In the genomic region with DNA sequence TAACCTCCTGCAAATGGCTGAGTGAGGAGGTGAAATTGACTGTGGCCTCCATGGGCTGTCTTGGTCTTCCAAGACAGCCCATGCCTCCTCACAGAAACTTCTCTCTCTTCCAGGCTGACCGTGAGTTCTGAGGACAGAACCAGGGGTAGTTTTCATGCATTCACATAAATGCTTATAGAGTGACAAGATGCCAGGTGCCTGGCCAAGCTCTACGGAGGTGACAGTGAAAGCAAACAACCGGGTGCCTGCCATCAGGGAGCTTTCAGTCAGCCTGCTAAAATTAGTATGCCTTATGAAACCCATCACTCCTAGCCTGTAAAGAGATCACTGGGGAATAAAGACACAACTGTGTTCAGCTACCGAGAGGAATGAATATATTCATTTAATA, we compare ENCODE assay signal across 9 cellular contexts. TPM values are rescaled to one million over a fixed set of nuclear protein-coding genes. Genes with fewer than 3 reads are reported as not detected.
DNase-seq lines count a peak whose midpoint lies in the region; ATAC-seq, FAIRE-seq and TF ChIP-seq lines count a peak whose summit lies in the region.
"Had no signal": no experiment of that assay in that cellular context is flagged by ENCODE, and none has a peak within 500 bp of the region (broad histone marks: within the 10 kb centered on the region; RNA-seq: fewer than 3 reads in every experiment).

No MANE protein-coding gene starts in this region.

- no peaks in the 10 kb centered on the region for H3K36me3 Mint-ChIP-seq in activated naive CD4-positive, alpha-beta T cell treated with anti-CD3 and anti-CD28 coated beads, Interleukin-2, amount 10 ng/mL, durations not matched to agents 7 days and 5 days
- no peaks in the 10 kb centered on the region for H3K36me3 Mint-ChIP-seq in chondrocyte (ENCODE audit: low read depth)
- H3K36me3 Mint-ChIP-seq in mesothelial cell of epicardium: peaks cover 3% of the 10 kb centered on the region

- no peak for TF ChIP-seq CTCF in chondrocyte (IDR thresholded peaks at IDR 0.05)
- TF ChIP-seq CTCF in mesothelial cell of epicardium (IDR thresholded peaks at IDR 0.05; ENCODE audit: unreplicated experiment): no peak
- no peak for TF ChIP-seq CTCF in upper lobe of right lung (IDR thresholded peaks at IDR 0.05)

- H3K27ac Mint-ChIP-seq in activated naive CD4-positive, alpha-beta T cell treated with anti-CD3 and anti-CD28 coated beads, Interleukin-2, amount 10 ng/mL, durations not matched to agents 7 days and 5 days: no peak overlapping the region
- H3K27ac Mint-ChIP-seq in chondrocyte (ENCODE audit: unreplicated experiment): peak overlapping the region; percentile 99
- H3K27ac Mint-ChIP-seq in mesothelial cell of epicardium: peak overlapping the region; percentile 99

- peak overlapping the region; percentile 97 for H3K27ac ChIP-seq in upper lobe of right lung

- FAIRE-seq in urothelium cell line (lab: Jason Lieb, UNC): no peak
- FAIRE-seq: TTC549 had no signal

- H3K4me3 Mint-ChIP-seq in activated naive CD4-positive, alpha-beta T cell treated with anti-CD3 and anti-CD28 coated beads, Interleukin-2, amount 10 ng/mL, durations not matched to agents 7 days and 5 days: peak overlapping the region; percentile 58
- H3K4me3 Mint-ChIP-seq in chondrocyte (ENCODE audit: unreplicated experiment) (peak overlapping the region; percentile 79), mesothelial cell of epicardium (peak overlapping the region; percentile 83)

- peaks cover 6% of the 10 kb centered on the region for H3K4me1 ChIP-seq in upper lobe of right lung

- H3K27me3 ChIP-seq in upper lobe of right lung: no peaks in the 10 kb centered on the region

- peaks cover 69% of the 10 kb centered on the region for H3K27me3 Mint-ChIP-seq in activated naive CD4-positive, alpha-beta T cell treated with anti-CD3 and anti-CD28 coated beads, Interleukin-2, amount 10 ng/mL, durations not matched to agents 7 days and 5 days
- H3K27me3 Mint-ChIP-seq in chondrocyte (ENCODE audit: low read depth) (no peaks in the 10 kb centered on the region), mesothelial cell of epicardium (ENCODE audit: low read depth) (no peaks in the 10 kb centered on the region)

- CTCF ChIA-PET in activated naive CD4-positive, alpha-beta T cell treated with anti-CD3 and anti-CD28 coated beads, Interleukin-2, amount 10 ng/mL, durations not matched to agents 7 days and 5 days (lab: Charles Lee): no interaction called here

- H3K9me3 Mint-ChIP-seq in activated naive CD4-positive, alpha-beta T cell treated with anti-CD3 and anti-CD28 coated beads, Interleukin-2, amount 10 ng/mL, durations not matched to agents 7 days and 5 days: no peaks in the 10 kb centered on the region
- no peaks in the 10 kb centered on the region for H3K9me3 Mint-ChIP-seq in chondrocyte (ENCODE audit: low read depth)
- no peaks in the 10 kb centered on the region for H3K9me3 Mint-ChIP-seq in mesothelial cell of epicardium

- no peak for DNase-seq in activated naive CD4-positive, alpha-beta T cell treated with anti-CD3 and anti-CD28 coated beads, Interleukin-2, amount 10 ng/mL, durations not matched to agents 7 days and 5 days
- DNase-seq in activated naive CD4-positive, alpha-beta T cell treated with anti-CD3 and anti-CD28 coated beads, Interleukin-2, amount 50 U/mL, for 16 hours: no peak
- no peak for DNase-seq in chondrocyte (ENCODE audit: low spot score)
- no peak for DNase-seq in mesothelial cell of epicardium (ENCODE audit: low spot score in 2 of 2, unreplicated experiment in 2 of 2)
- DNase-seq in upper lobe of right lung: no peak
- DNase-seq in NOMO-1 treated with DMSO at 0.1 percent for 48 hours (lab: John Stamatoyannopoulos, UW; ENCODE audit: unreplicated experiment): no peak
- no peak for DNase-seq in urothelium cell line (ENCODE audit: low spot score)
- DNase-seq in DMS79 (lab: John Stamatoyannopoulos, UW): no peak

- no peak for ATAC-seq in upper lobe of right lung

- H3K4me3 ChIP-seq in upper lobe of right lung: peak overlapping the region; percentile 84

- intact Hi-C loops in upper lobe of right lung (cut with DNase I): no loop called here

- H3K9me3 ChIP-seq in upper lobe of right lung: no peaks in the 10 kb centered on the region

- H3K36me3 ChIP-seq in upper lobe of right lung: no peaks in the 10 kb centered on the region

- peaks cover 16% of the 10 kb centered on the region for H3K4me1 Mint-ChIP-seq in activated naive CD4-positive, alpha-beta T cell treated with anti-CD3 and anti-CD28 coated beads, Interleukin-2, amount 10 ng/mL, durations not matched to agents 7 days and 5 days
- peaks cover 34% of the 10 kb centered on the region for H3K4me1 Mint-ChIP-seq in chondrocyte (ENCODE audit: low read depth)
- H3K4me1 Mint-ChIP-seq in mesothelial cell of epicardium: peaks cover 35% of the 10 kb centered on the region

RNA-seq across cellular contexts. Expression of a gene that starts 0.9 kb away (rescaled TPM):
- total RNA-seq in chondrocyte (18.6 to 19.2 TPM (median 19.0 TPM) in 3 replicates), mesothelial cell of epicardium (50.3 to 52.5 TPM (median 51.2 TPM) in 3 replicates), upper lobe of right lung (14.5 TPM)
